In the genomic region with DNA sequence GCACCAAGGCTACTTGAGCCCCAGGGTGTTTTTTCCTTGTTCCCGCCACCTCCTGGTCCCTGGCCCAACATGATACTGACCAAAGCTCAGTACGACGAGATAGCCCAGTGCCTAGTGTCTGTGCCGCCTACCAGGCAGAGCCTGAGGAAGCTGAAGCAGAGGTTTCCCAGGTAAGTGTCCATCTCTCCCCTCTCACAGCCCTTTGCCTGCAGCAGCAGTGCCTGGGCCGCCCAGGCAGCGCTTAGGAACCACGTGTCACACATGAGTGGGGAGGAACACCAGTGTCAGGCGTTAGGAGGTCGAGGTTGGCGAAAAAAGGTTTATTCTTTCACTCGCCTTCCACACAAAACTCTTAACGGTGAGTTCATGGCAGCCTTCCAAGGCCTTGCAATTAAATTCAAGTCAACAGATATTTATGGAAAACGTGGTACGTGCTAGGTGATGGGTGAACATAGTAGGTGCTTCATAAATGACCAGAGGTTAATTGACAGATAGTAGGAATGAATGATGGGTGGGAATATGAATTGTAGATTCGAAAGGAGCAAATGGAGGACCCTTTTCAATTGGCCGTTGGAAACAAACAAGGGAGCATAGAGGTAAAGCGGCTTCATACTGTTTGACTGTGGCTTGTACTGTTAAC, we compare ENCODE assay signal across 1 cellular context.
TF ChIP-seq lines count a peak whose summit lies in the region.

No MANE protein-coding gene starts in this region.

TF ChIP-seq in K562, 482 proteins besides CTCF, POLR2A, EP300 and RAD21 (continued from another document):
- TF ChIP-seq, protein P1, sequence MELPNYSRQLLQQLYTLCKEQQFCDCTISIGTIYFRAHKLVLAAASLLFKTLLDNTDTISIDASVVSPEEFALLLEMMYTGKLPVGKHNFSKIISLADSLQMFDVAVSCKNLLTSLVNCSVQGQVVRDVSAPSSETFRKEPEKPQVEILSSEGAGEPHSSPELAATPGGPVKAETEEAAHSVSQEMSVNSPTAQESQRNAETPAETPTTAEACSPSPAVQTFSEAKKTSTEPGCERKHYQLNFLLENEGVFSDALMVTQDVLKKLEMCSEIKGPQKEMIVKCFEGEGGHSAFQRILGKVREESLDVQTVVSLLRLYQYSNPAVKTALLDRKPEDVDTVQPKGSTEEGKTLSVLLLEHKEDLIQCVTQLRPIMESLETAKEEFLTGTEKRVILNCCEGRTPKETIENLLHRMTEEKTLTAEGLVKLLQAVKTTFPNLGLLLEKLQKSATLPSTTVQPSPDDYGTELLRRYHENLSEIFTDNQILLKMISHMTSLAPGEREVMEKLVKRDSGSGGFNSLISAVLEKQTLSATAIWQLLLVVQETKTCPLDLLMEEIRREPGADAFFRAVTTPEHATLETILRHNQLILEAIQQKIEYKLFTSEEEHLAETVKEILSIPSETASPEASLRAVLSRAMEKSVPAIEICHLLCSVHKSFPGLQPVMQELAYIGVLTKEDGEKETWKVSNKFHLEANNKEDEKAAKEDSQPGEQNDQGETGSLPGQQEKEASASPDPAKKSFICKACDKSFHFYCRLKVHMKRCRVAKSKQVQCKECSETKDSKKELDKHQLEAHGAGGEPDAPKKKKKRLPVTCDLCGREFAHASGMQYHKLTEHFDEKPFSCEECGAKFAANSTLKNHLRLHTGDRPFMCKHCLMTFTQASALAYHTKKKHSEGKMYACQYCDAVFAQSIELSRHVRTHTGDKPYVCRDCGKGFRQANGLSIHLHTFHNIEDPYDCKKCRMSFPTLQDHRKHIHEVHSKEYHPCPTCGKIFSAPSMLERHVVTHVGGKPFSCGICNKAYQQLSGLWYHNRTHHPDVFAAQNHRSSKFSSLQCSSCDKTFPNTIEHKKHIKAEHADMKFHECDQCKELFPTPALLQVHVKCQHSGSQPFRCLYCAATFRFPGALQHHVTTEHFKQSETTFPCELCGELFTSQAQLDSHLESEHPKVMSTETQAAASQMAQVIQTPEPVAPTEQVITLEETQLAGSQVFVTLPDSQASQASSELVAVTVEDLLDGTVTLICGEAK (IDR thresholded peaks at IDR 0.05), result no peak
- TF ChIP-seq, protein P1 (CRISPR knock-in tag; IDR thresholded peaks at IDR 0.05), result peak; percentile 36; the same call in 1 of the 2 replicates
- TF ChIP-seq STAG1 (CRISPR knock-in tag; IDR thresholded peaks at IDR 0.05; ENCODE audit: borderline replicate concordance) (peak; percentile 55; the same call in 1 of the 2 replicates), GTF2B (IDR thresholded peaks at IDR 0.05; ENCODE audit: extremely low read depth, insufficient read length) (no peak), FOXK1 (CRISPR knock-in tag; IDR thresholded peaks at IDR 0.05; ENCODE audit: borderline replicate concordance) (peak; percentile 44; the same call in 1 of the 2 replicates), MXI1 (IDR thresholded peaks at IDR 0.05; ENCODE audit: low read depth, low read length) (no peak), KLF16 (IDR thresholded peaks at IDR 0.05) (no peak), C11orf30 (IDR thresholded peaks at IDR 0.05; ENCODE audit: low read depth) (no peak), HMG20B (CRISPR knock-in tag; IDR thresholded peaks at IDR 0.05) (no peak), LCOR (CRISPR knock-in tag; IDR thresholded peaks at IDR 0.05) (0 out of 2 replicates have a peak, but pooled peaks have one; percentile 19)
- TF ChIP-seq, protein P2, sequence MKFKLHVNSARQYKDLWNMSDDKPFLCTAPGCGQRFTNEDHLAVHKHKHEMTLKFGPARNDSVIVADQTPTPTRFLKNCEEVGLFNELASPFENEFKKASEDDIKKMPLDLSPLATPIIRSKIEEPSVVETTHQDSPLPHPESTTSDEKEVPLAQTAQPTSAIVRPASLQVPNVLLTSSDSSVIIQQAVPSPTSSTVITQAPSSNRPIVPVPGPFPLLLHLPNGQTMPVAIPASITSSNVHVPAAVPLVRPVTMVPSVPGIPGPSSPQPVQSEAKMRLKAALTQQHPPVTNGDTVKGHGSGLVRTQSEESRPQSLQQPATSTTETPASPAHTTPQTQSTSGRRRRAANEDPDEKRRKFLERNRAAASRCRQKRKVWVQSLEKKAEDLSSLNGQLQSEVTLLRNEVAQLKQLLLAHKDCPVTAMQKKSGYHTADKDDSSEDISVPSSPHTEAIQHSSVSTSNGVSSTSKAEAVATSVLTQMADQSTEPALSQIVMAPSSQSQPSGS (CRISPR knock-in tag; IDR thresholded peaks at IDR 0.05), result no peak
TF ChIP-seq in K562: peak in this region for 42.
